Comparison of ENCODE assay signal across 27 cellular contexts in genomic region chr7:12777257-12777656, GRCh38.
"Had no signal": no experiment of that assay in that cellular context is flagged by ENCODE, and none has a peak within 500 bp of the region (broad histone marks: within the 10 kb centered on the region; RNA-seq: fewer than 3 reads in every experiment).

No MANE protein-coding gene starts in this region.

- FAIRE-seq: keratinocyte, pancreas, urothelium cell line had no signal

- ATAC-seq: left cardiac atrium; left lobe of liver; left ventricle myocardium superior; lower lobe of right lung; naive thymus-derived CD8-positive, alpha-beta T cell; pancreas; right cardiac atrium; sciatic nerve; stimulated activated naive B cell treated with anti-CD40 and anti-IgM and Interleukin-4, amounts not matched to agents 10 μg/mL and 1 μg/mL and 100 μg/mL, for 72 hours; stimulated activated naive CD8-positive, alpha-beta T cell treated with anti-CD3 and anti-CD28 coated beads, Interleukin-15, Interleukin-2, amounts not matched to agents 100 U/mL and 50 U/mL, for 24 hours; upper lobe of right lung had no signal

- DNase-seq: hypothalamus; kidney glomerular epithelial cell; left cardiac atrium; left ventricle myocardium superior; lower lobe of right lung; mammary epithelial cell; mesenchymal stem cell; naive thymus-derived CD8-positive, alpha-beta T cell; nucleus accumbens; pancreas; posterior cingulate gyrus; retina; right cardiac atrium; stimulated activated CD4-positive, alpha-beta T cell treated with anti-CD3 and anti-CD28 coated beads, Interleukin-12 subunit alpha, Interleukin-12 subunit beta, amount 100 ng/mL, for 4 hours; stimulated activated CD4-positive, alpha-beta T cell treated with anti-CD3 and anti-CD28 coated beads, Interleukin-15, amount 100 ng/mL, for 24 hours; stimulated activated CD4-positive, alpha-beta T cell treated with anti-CD3 and anti-CD28 coated beads, Interleukin-2, amount 100 ng/mL, for 24 hours; stimulated activated CD4-positive, alpha-beta T cell treated with anti-CD3 and anti-CD28 coated beads, Interleukin-4, amount 100 ng/mL, for 1 hour; stimulated activated naive B cell treated with anti-CD40 and anti-IgM and Interleukin-4, amounts not matched to agents 10 μg/mL and 1 μg/mL and 100 μg/mL, for 72 hours; stimulated activated naive CD8-positive, alpha-beta T cell treated with anti-CD3 and anti-CD28 coated beads, Interleukin-15, Interleukin-2, amounts not matched to agents 100 U/mL and 50 U/mL, for 24 hours; stomach; tibial artery; trophoblast cell; upper lobe of right lung had no signal
